Comparison of ENCODE assay signal across 9 cellular contexts in genomic region chr7:130273863-130274262, GRCh38. TPM values are rescaled to one million over a fixed set of nuclear protein-coding genes. Genes with fewer than 3 reads are reported as not detected.
DNase-seq lines count a peak whose midpoint lies in the region; ATAC-seq and TF ChIP-seq lines count a peak whose summit lies in the region.
"Had no signal": no experiment of that assay in that cellular context is flagged by ENCODE, and none has a peak within 500 bp of the region (broad histone marks: within the 10 kb centered on the region; RNA-seq: fewer than 3 reads in every experiment).

No MANE protein-coding gene starts in this region.

- H3K27me3 Mint-ChIP-seq in stimulated activated naive CD8-positive, alpha-beta T cell treated with anti-CD3 and anti-CD28 coated beads, Interleukin-15, amount 100 ng/mL, for 72 hours: no peaks in the 10 kb centered on the region

- H3K9me3 ChIP-seq in ascending aorta (no peaks in the 10 kb centered on the region), left lung (no peaks in the 10 kb centered on the region), aorta (ENCODE audit: control insufficient read depth, low read length) (no peaks in the 10 kb centered on the region)

- intact Hi-C loops in ascending aorta (cut with DNase I): loop anchor here (5.0 to 10.0 kb wide), 2 partner anchors 168 to 391 kb away; partner anchors contain the start of genes CEP41 and COPG2
- intact Hi-C loops in left lung (cut with DNase I): no loop called here
- intact Hi-C loops in aorta (cut with DNase I): loop anchor here (2.0 to 10.0 kb wide), 3 partner anchors 19 to 391 kb away; partner anchors contain the start of genes COPG2 (in 1 of the 2), CPA4 (in 1 of the 2) and MEST (in 1 of the 2)

- peak overlapping the region; percentile 73 to 84 for H3K4me3 Mint-ChIP-seq in stimulated activated naive CD8-positive, alpha-beta T cell treated with anti-CD3 and anti-CD28 coated beads, Interleukin-15, amount 100 ng/mL, for 72 hours

- H3K4me3 ChIP-seq in ascending aorta (peak overlapping the region; percentile 49 to 63), left lung (no peak overlapping the region), aorta (ENCODE audit: low read length in 2 of 2) (peak overlapping the region; percentile 48 to 51)

- DNase-seq in stimulated activated naive CD8-positive, alpha-beta T cell treated with anti-CD3 and anti-CD28 coated beads, Interleukin-15, amount 100 ng/mL, for 72 hours: no peak
- DNase-seq in stimulated activated naive CD8-positive, alpha-beta T cell treated with anti-CD3 and anti-CD28 coated beads, Interleukin-15, Interleukin-2, amounts not matched to agents 100 U/mL and 50 U/mL, for 24 hours: no peak
- DNase-seq in ascending aorta (ENCODE audit: low spot score in 2 of 2) (no peak), left lung (no peak), aorta (no peak), NCI-H2029 (lab: John Stamatoyannopoulos, UW) (no peak)

- peak overlapping the region in 1 of 2 donors; percentile 63 for H3K27ac ChIP-seq in ascending aorta
- H3K27ac ChIP-seq in left lung: no peak overlapping the region
- no peak overlapping the region for H3K27ac ChIP-seq in aorta (ENCODE audit: low read depth in 1 of 2, low read length in 2 of 2)

- ATAC-seq in stimulated activated naive CD8-positive, alpha-beta T cell treated with anti-CD3 and anti-CD28 coated beads, Interleukin-15, amount 100 ng/mL, for 72 hours: no peak
- ATAC-seq in stimulated activated naive CD8-positive, alpha-beta T cell treated with anti-CD3 and anti-CD28 coated beads, Interleukin-15, Interleukin-2, amounts not matched to agents 100 U/mL and 50 U/mL, for 24 hours: no peak
- ATAC-seq in left lung (peak; percentile 23), aorta (ENCODE audit: low FRiP score) (peak; percentile 69), GM21360 (IDR thresholded peaks at IDR 0.05; ENCODE audit: unreplicated experiment) (no peak), HG03095 (IDR thresholded peaks at IDR 0.05; ENCODE audit: unreplicated experiment) (no peak)
- ATAC-seq: HCT116 had no signal

- no peaks in the 10 kb centered on the region for H3K27me3 ChIP-seq in ascending aorta
- peaks cover 0 to 32% of the 10 kb centered on the region in 2 donors for H3K27me3 ChIP-seq in left lung
- H3K27me3 ChIP-seq in aorta (ENCODE audit: control insufficient read depth in 1 of 2, insufficient read depth in 2 of 2, low read length in 1 of 2): no peaks in the 10 kb centered on the region

- H3K4me1 ChIP-seq in ascending aorta (peaks cover 4 to 12% of the 10 kb centered on the region in 2 donors), left lung (peaks cover 0 to 11% of the 10 kb centered on the region in 2 donors), aorta (ENCODE audit: control insufficient read depth in 1 of 2, insufficient read depth in 2 of 2, low read length in 2 of 2) (no peaks in the 10 kb centered on the region)

- TF ChIP-seq CTCF in ascending aorta (IDR thresholded peaks at IDR 0.05): no peak
- TF ChIP-seq CTCF in left lung (IDR thresholded peaks at IDR 0.05): no peak

- H3K9me3 Mint-ChIP-seq in stimulated activated naive CD8-positive, alpha-beta T cell treated with anti-CD3 and anti-CD28 coated beads, Interleukin-15, amount 100 ng/mL, for 72 hours: no peaks in the 10 kb centered on the region

- no peaks in the 10 kb centered on the region for H3K36me3 ChIP-seq in ascending aorta
- no peaks in the 10 kb centered on the region for H3K36me3 ChIP-seq in left lung
- no peaks in the 10 kb centered on the region for H3K36me3 ChIP-seq in aorta (ENCODE audit: control insufficient read depth in 1 of 2, insufficient read depth in 2 of 2, low read length in 1 of 2)

- no peak overlapping the region for H3K27ac Mint-ChIP-seq in stimulated activated naive CD8-positive, alpha-beta T cell treated with anti-CD3 and anti-CD28 coated beads, Interleukin-15, amount 100 ng/mL, for 72 hours

- H3K4me1 Mint-ChIP-seq in stimulated activated naive CD8-positive, alpha-beta T cell treated with anti-CD3 and anti-CD28 coated beads, Interleukin-15, amount 100 ng/mL, for 72 hours: peaks cover 55% of the 10 kb centered on the region

- 2 to 4% methylated on average over 11 of the region's 11 CpGs for WGBS in aorta, 2 donors

RNA-seq across cellular contexts. Expression of gene CPA2, which starts 7.2 kb away (rescaled TPM):
- total RNA-seq in ascending aorta: not detected
- not detected for total RNA-seq in left lung
- total RNA-seq in aorta: 1 to 10 TPM in 1 of 2 donors, under 1 TPM in 1; 0.72 to 1.0 TPM
- polyA plus RNA-seq in aorta: 1 to 10 TPM in 1 of 2 donors, under 1 TPM in 1; 0.38 to 2.8 TPM

RNA-seq across cellular contexts. Expression of gene CPA4, which starts 19.1 kb away (rescaled TPM):
- total RNA-seq in ascending aorta (not detected), left lung (1 to 10 TPM in 1 of 2 donors, under 1 TPM in 1; 0.20 to 1.5 TPM), aorta (1 to 10 TPM in 1 of 2 donors, under 1 TPM in 1; 0.45 to 1.0 TPM)
- under 1 TPM in 1 of 2 donors, not detected in 1; 0.18 TPM for polyA plus RNA-seq in aorta

Comparison
In these comparisons a context has a peak if more than half of its experiments do, and no peak if none do; other contexts are left out.
1. ATAC-seq: peak in left lung (single experiment) and aorta (single experiment); none in stimulated activated naive CD8-positive, alpha-beta T cell treated with anti-CD3 and anti-CD28 coated beads, Interleukin-15, amount 100 ng/mL, for 72 hours (single experiment), stimulated activated naive CD8-positive, alpha-beta T cell treated with anti-CD3 and anti-CD28 coated beads, Interleukin-15, Interleukin-2, amounts not matched to agents 100 U/mL and 50 U/mL, for 24 hours (single experiment), GM21360 (single experiment) and HG03095 (single experiment).
2. H3K4me3 ChIP-seq: peak in ascending aorta (2 of 2) and aorta (2 of 2); none in left lung (0 of 2).
3. intact Hi-C loops: an anchor here in ascending aorta (5.0 to 10.0 kb wide) and aorta (2.0 to 10.0 kb wide); none called in left lung.